ENCODE assay signal across 8 cellular contexts in genomic region chr12:123900898-123901376, GRCh38.
DNase-seq lines count a peak whose midpoint lies in the region; ATAC-seq and TF ChIP-seq lines count a peak whose summit lies in the region.

No MANE protein-coding gene starts in this region.

- H3K4me3 ChIP-seq in upper lobe of right lung (no peak overlapping the region), osteoblast (ENCODE audit: insufficient read depth, low read length) (no peak overlapping the region)

- no peaks in the 10 kb centered on the region for H3K79me2 ChIP-seq in osteoblast (ENCODE audit: insufficient read depth, low read length)

- no peak overlapping the region for H2AFZ ChIP-seq in osteoblast (ENCODE audit: low read length)

- no peak overlapping the region for H3K27ac ChIP-seq in foreskin keratinocyte
- H3K27ac ChIP-seq in upper lobe of right lung = no peak overlapping the region
- H3K27ac ChIP-seq in osteoblast (ENCODE audit: low read depth, low read length) = no peak overlapping the region

- ATAC-seq in foreskin keratinocyte (peak; percentile 53), upper lobe of right lung (peak; percentile 13), HG02763 (IDR thresholded peaks at IDR 0.05; ENCODE audit: unreplicated experiment) (no peak)

- no peak overlapping the region for H3K4me2 ChIP-seq in osteoblast (ENCODE audit: insufficient read depth, low read length)

- no peaks in the 10 kb centered on the region for H4K20me1 ChIP-seq in osteoblast (ENCODE audit: insufficient read depth, low read length)

- H3K27me3 ChIP-seq in foreskin keratinocyte = peaks cover 5% of the 10 kb centered on the region
- H3K27me3 ChIP-seq in upper lobe of right lung = no peaks in the 10 kb centered on the region
- H3K27me3 ChIP-seq in osteoblast (ENCODE audit: insufficient read depth, low read length) = no peaks in the 10 kb centered on the region

- intact Hi-C loops in upper lobe of right lung (cut with DNase I) = loop anchor here (10.0 kb wide), 2 partner anchors 84 to 874 kb away; no protein-coding TSS in a partner anchor

- no peak for TF ChIP-seq CTCF in foreskin keratinocyte (conservative IDR thresholded peaks at IDR 0.05)
- no peak for TF ChIP-seq CTCF in upper lobe of right lung (IDR thresholded peaks at IDR 0.05)
- TF ChIP-seq CTCF in osteoblast (IDR thresholded peaks at IDR 0.05; ENCODE audit: extremely low read depth, low read depth, low read length) = no peak

- H3K36me3 ChIP-seq in upper lobe of right lung (no peaks in the 10 kb centered on the region), osteoblast (ENCODE audit: insufficient read depth, low read length) (no peaks in the 10 kb centered on the region)

- no peaks in the 10 kb centered on the region for H3K4me1 ChIP-seq in foreskin keratinocyte
- H3K4me1 ChIP-seq in upper lobe of right lung = no peaks in the 10 kb centered on the region
- H3K4me1 ChIP-seq in osteoblast (ENCODE audit: insufficient read depth, low read length) = peaks cover 11% of the 10 kb centered on the region

- peak; percentile 3 for DNase-seq in stimulated activated CD4-positive, alpha-beta T cell treated with anti-CD3 and anti-CD28 coated beads, Interleukin-12 subunit alpha, Interleukin-12 subunit beta, amount 100 ng/mL, for 4 hours
- no peak for DNase-seq in stimulated activated CD4-positive, alpha-beta T cell treated with anti-CD3 and anti-CD28 coated beads, Interleukin-2, amount 100 ng/mL, for 48 hours
- peak; percentile 66 for DNase-seq in NCI-H510A treated with DMSO at 0.1 percent for 48 hours (lab: John Stamatoyannopoulos, UW)
- DNase-seq in foreskin keratinocyte = no peak
- DNase-seq in upper lobe of right lung = no peak
- no peak for DNase-seq in stimulated activated naive CD4-positive, alpha-beta T cell (lab: John Stamatoyannopoulos, UW)
- DNase-seq in osteoblast (ENCODE audit: insufficient read length, low spot score, missing footprints) = no peak

- H3K9me3 ChIP-seq in upper lobe of right lung = no peaks in the 10 kb centered on the region
- H3K9me3 ChIP-seq in osteoblast (ENCODE audit: low read depth, low read length) = no peaks in the 10 kb centered on the region

Comparison
In these comparisons a context has a peak if more than half of its experiments do, and no peak if none do; other contexts are left out.
1. DNase-seq: peak in stimulated activated CD4-positive, alpha-beta T cell treated with anti-CD3 and anti-CD28 coated beads, Interleukin-12 subunit alpha, Interleukin-12 subunit beta, amount 100 ng/mL, for 4 hours (single experiment) and NCI-H510A treated with DMSO at 0.1 percent for 48 hours (single experiment); none in stimulated activated CD4-positive, alpha-beta T cell treated with anti-CD3 and anti-CD28 coated beads, Interleukin-2, amount 100 ng/mL, for 48 hours (0 of 2), foreskin keratinocyte (0 of 2), upper lobe of right lung (single experiment), stimulated activated naive CD4-positive, alpha-beta T cell (0 of 6) and osteoblast (single experiment).